ENCODE assay signal across 1 cellular context in genomic region chr22:30313527-30314385, GRCh38.
TF ChIP-seq lines count a peak whose summit lies in the region.

No MANE protein-coding gene starts in this region.

TF ChIP-seq in IMR-90, 13 proteins besides CTCF, POLR2A, EP300 and RAD21 (continued from another document):
- no peak for TF ChIP-seq FOS (IDR thresholded peaks at IDR 0.05; ENCODE audit: low read depth, low read length)
- TF ChIP-seq SMC3 (IDR thresholded peaks at IDR 0.05; ENCODE audit: low read depth, low read length): no peak
- no peak for TF ChIP-seq ELK1 (IDR thresholded peaks at IDR 0.05; ENCODE audit: borderline replicate concordance, low read depth, low read length)
- TF ChIP-seq MXI1 (IDR thresholded peaks at IDR 0.05; ENCODE audit: borderline replicate concordance, low read depth, low read length): no peak
- TF ChIP-seq RFX5 (IDR thresholded peaks at IDR 0.05; ENCODE audit: low read depth, low read length): no peak
- TF ChIP-seq CEBPB (IDR thresholded peaks at IDR 0.05; ENCODE audit: low read depth, low read length): no peak
- TF ChIP-seq NFE2L2 (IDR thresholded peaks at IDR 0.05; ENCODE audit: low read depth, low read length): no peak
- no peak for TF ChIP-seq RCOR1 (IDR thresholded peaks at IDR 0.05; ENCODE audit: insufficient replicate concordance, low read length)
- TF ChIP-seq CHD1 (IDR thresholded peaks at IDR 0.05; ENCODE audit: low read depth, low read length): no peak
- TF ChIP-seq MAZ (IDR thresholded peaks at IDR 0.05; ENCODE audit: borderline replicate concordance, low read depth, low read length): no peak
- TF ChIP-seq, protein P1, sequence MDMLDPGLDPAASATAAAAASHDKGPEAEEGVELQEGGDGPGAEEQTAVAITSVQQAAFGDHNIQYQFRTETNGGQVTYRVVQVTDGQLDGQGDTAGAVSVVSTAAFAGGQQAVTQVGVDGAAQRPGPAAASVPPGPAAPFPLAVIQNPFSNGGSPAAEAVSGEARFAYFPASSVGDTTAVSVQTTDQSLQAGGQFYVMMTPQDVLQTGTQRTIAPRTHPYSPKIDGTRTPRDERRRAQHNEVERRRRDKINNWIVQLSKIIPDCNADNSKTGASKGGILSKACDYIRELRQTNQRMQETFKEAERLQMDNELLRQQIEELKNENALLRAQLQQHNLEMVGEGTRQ (IDR thresholded peaks at IDR 0.05; ENCODE audit: low read depth, low read length): no peak
